ENCODE assay signal across 27 cellular contexts in genomic region chr2:152241956-152242355, GRCh38.
DNase-seq lines count a peak whose midpoint lies in the region; ATAC-seq, FAIRE-seq and TF ChIP-seq lines count a peak whose summit lies in the region.
"Had no signal": no experiment of that assay in that cellular context is flagged by ENCODE, and none has a peak within 500 bp of the region (broad histone marks: within the 10 kb centered on the region; RNA-seq: fewer than 3 reads in every experiment).

No MANE protein-coding gene starts in this region.

- no peak for ATAC-seq in PC-3
- no peak for ATAC-seq in naive thymus-derived CD4-positive, alpha-beta T cell
- no peak for ATAC-seq in HG03280 (IDR thresholded peaks at IDR 0.05; ENCODE audit: unreplicated experiment)
- ATAC-seq: A549, GM12878, Right ventricle myocardium inferior, SK-N-SH treated with all-trans-retinoic acid at 6 μM for 48 hours had no signal

- peak overlapping the region; percentile 34; the same call in 1 of the 2 replicates for H3K27ac ChIP-seq in C4-2B
- H3K27ac ChIP-seq in PC-3 (ENCODE audit: low read length): no peak overlapping the region
- H3K27ac ChIP-seq in keratinocyte (ENCODE audit: control insufficient read depth, insufficient read depth, low read length): peak overlapping the region; percentile 80
- H3K27ac ChIP-seq in naive thymus-derived CD4-positive, alpha-beta T cell (ENCODE audit: low read depth, low read length): no peak overlapping the region
- H3K27ac ChIP-seq: A549, GM23248, SJCRH30 had no signal

- dilution Hi-C loops in keratinocyte (cut with MboI; ENCODE audit: extremely low pct_ligation_motif_present, low sequenced_read_pairs): no loop called here

- H3K4me3 ChIP-seq in PC-3 (ENCODE audit: low read length): no peak overlapping the region
- no peak overlapping the region for H3K4me3 ChIP-seq in bronchial epithelial cell (ENCODE audit: low read depth, low read length)
- peak overlapping the region in 1 of 3 experiments; percentile 3 for H3K4me3 ChIP-seq in keratinocyte (ENCODE audit: control insufficient read depth in 2 of 3, extremely low read depth in 1 of 3, insufficient read depth in 2 of 3, low read depth in 1 of 3, low read length in 3 of 3)
- no peak overlapping the region for H3K4me3 ChIP-seq in naive thymus-derived CD4-positive, alpha-beta T cell (ENCODE audit: low read length)
- H3K4me3 ChIP-seq: A549, GM12878, GM23248, SJCRH30 had no signal

- no peak overlapping the region for H2AFZ ChIP-seq in PC-3 (ENCODE audit: low read length)
- H2AFZ ChIP-seq in keratinocyte (ENCODE audit: control insufficient read depth, low read length): peak overlapping the region; percentile 5
- H2AFZ ChIP-seq: GM23248 had no signal

- POLR2A ChIA-PET in PC-3 (lab: Charles Lee; ENCODE audit: unreplicated experiment): no interaction called here
- POLR2A ChIA-PET in naive thymus-derived CD4-positive, alpha-beta T cell (lab: Charles Lee): no interaction called here

- no peak overlapping the region for H3K27ac Mint-ChIP-seq in naive thymus-derived CD4-positive, alpha-beta T cell
- H3K27ac Mint-ChIP-seq: CD14-positive monocyte had no signal

- H4K20me1 ChIP-seq in PC-3 (ENCODE audit: low read length): no peaks in the 10 kb centered on the region
- H4K20me1 ChIP-seq in keratinocyte (ENCODE audit: control insufficient read depth, extremely low read depth, insufficient read depth, low read length): no peaks in the 10 kb centered on the region

- H3K9me2 ChIP-seq in PC-3 (replicated peaks; ENCODE audit: low read length): no peaks in the 10 kb centered on the region

- peaks cover 11% of the 10 kb centered on the region; the same call in 1 of the 2 replicates for H3K9me3 ChIP-seq in PC-3 (ENCODE audit: low read length)
- peaks cover 5% of the 10 kb centered on the region for H3K9me3 ChIP-seq in keratinocyte (ENCODE audit: control insufficient read depth, low read depth, low read length)
- no peaks in the 10 kb centered on the region for H3K9me3 ChIP-seq in naive thymus-derived CD4-positive, alpha-beta T cell (ENCODE audit: control insufficient read depth in 2 of 3, low read length in 3 of 3)
- H3K9me3 ChIP-seq: SJCRH30 had no signal

- H3K79me2 ChIP-seq in PC-3 (ENCODE audit: low read length): no peaks in the 10 kb centered on the region
- H3K79me2 ChIP-seq in keratinocyte (ENCODE audit: control insufficient read depth, insufficient read depth, low read length): no peaks in the 10 kb centered on the region

- H3F3A ChIP-seq in PC-3 (ENCODE audit: low read length, unreplicated experiment): no peaks in the 10 kb centered on the region

- H3K27me3 Mint-ChIP-seq in naive thymus-derived CD4-positive, alpha-beta T cell: peaks cover 3 to 16% (median 5%) of the 10 kb centered on the region in 5 donors

- CTCF ChIA-PET in PC-3 (lab: Charles Lee): no interaction called here
- CTCF ChIA-PET in naive thymus-derived CD4-positive, alpha-beta T cell (lab: Charles Lee): no interaction called here

- H3K9me3 Mint-ChIP-seq in naive thymus-derived CD4-positive, alpha-beta T cell: peaks cover 0 to 23% (median 6%) of the 10 kb centered on the region in 11 donors

- no peaks in the 10 kb centered on the region for H3K36me3 Mint-ChIP-seq in naive thymus-derived CD4-positive, alpha-beta T cell
- H3K36me3 Mint-ChIP-seq: CD14-positive monocyte had no signal

- H3K9ac ChIP-seq in PC-3 (ENCODE audit: low read length): no peak overlapping the region
- peak overlapping the region; percentile 1 for H3K9ac ChIP-seq in keratinocyte (ENCODE audit: control insufficient read depth, extremely low read depth, insufficient read depth, low read length)
- H3K9ac ChIP-seq: GM23248 had no signal

- no TSS peak for BruUV-seq in PC-3 (replicated peaks; lab: Mats Ljungman, UMichigan)

- intact Hi-C loops in PC-3 (cut with micrococcal nuclease): no loop called here
- intact Hi-C loops in naive thymus-derived CD4-positive, alpha-beta T cell (cut with micrococcal nuclease): no loop called here

- peak; percentile 64 for DNase-seq in PC-3
- peak; percentile 89 for DNase-seq in bronchial epithelial cell (ENCODE audit: low read depth)
- DNase-seq in keratinocyte (ENCODE audit: low read depth, low spot score): peak; percentile 66
- no peak for DNase-seq in naive thymus-derived CD4-positive, alpha-beta T cell
- DNase-seq in NOMO-1 treated with dmso at 0.1 percent for 144 hours (lab: John Stamatoyannopoulos, UW; ENCODE audit: unreplicated experiment): no peak
- DNase-seq: AML-193, Calu3, DMS53, GDM1, GM23248, H9, Karpas-422, MV-4-11, NCI-H1105, NCI-H1436 treated with DMSO at 0.1 percent for 48 hours, NCI-H187 treated with DMSO at 0.1 percent for 48 hours, NCI-H2171 treated with DMSO at 0.1 percent for 48 hours, NCI-H524, NCI-H748 treated with DMSO at 0.1 percent for 48 hours, SJCRH30 had no signal

- TF ChIP-seq CTCF in C4-2B (conservative IDR thresholded peaks at IDR 0.05) (no peak), PC-3 (conservative IDR thresholded peaks at IDR 0.05; ENCODE audit: low read depth, low read length) (no peak), bronchial epithelial cell (IDR thresholded peaks at IDR 0.05; ENCODE audit: insufficient read depth, low read length, severe bottlenecking) (no peak), keratinocyte (optimal IDR thresholded peaks at IDR 0.05 in 1 of 3, IDR thresholded peaks at IDR 0.05 in 1 of 3, conservative IDR thresholded peaks at IDR 0.05 in 1 of 3; ENCODE audit: extremely low read depth in 1 of 3, insufficient read depth in 2 of 3, low read length in 3 of 3) (no peak)

- H3K36me3 ChIP-seq in PC-3 (ENCODE audit: low read depth, low read length) (peaks cover 7% of the 10 kb centered on the region; the same call in 1 of the 2 replicates), bronchial epithelial cell (ENCODE audit: control insufficient read depth, insufficient read depth, low read length) (no peaks in the 10 kb centered on the region), keratinocyte (ENCODE audit: control insufficient read depth in 2 of 2, extremely low read depth in 1 of 2, insufficient read depth in 2 of 2, low read length in 2 of 2) (no peaks in the 10 kb centered on the region)
- no peaks in the 10 kb centered on the region for H3K36me3 ChIP-seq in naive thymus-derived CD4-positive, alpha-beta T cell (ENCODE audit: control insufficient read depth in 2 of 3, insufficient read depth in 3 of 3, low read length in 3 of 3)
- H3K36me3 ChIP-seq: SJCRH30 had no signal

- H3K4me3 Mint-ChIP-seq in naive thymus-derived CD4-positive, alpha-beta T cell: no peak overlapping the region
- H3K4me3 Mint-ChIP-seq: CD14-positive monocyte, H9 had no signal

- H3K27me3 ChIP-seq in PC-3 (ENCODE audit: low read length) (no peaks in the 10 kb centered on the region), bronchial epithelial cell (ENCODE audit: control insufficient read depth, insufficient read depth, low read length) (no peaks in the 10 kb centered on the region), keratinocyte (ENCODE audit: control insufficient read depth, extremely low read depth, insufficient read depth, low read length) (no peaks in the 10 kb centered on the region)
- H3K27me3 ChIP-seq in naive thymus-derived CD4-positive, alpha-beta T cell (ENCODE audit: control insufficient read depth in 2 of 2, insufficient read depth in 2 of 2, low read length in 2 of 2): no peaks in the 10 kb centered on the region
- H3K27me3 ChIP-seq: SJCRH30 had no signal

- peak overlapping the region; percentile 5; the same call in 1 of the 2 replicates for H3K4me2 ChIP-seq in PC-3 (ENCODE audit: low read length)
- peak overlapping the region; percentile 69 for H3K4me2 ChIP-seq in keratinocyte (ENCODE audit: control insufficient read depth, extremely low read depth, insufficient read depth, low read depth, low read length)
- H3K4me2 ChIP-seq: A549 had no signal

- H3K4me1 ChIP-seq in PC-3 (ENCODE audit: insufficient read depth, low read length): peaks cover 28% of the 10 kb centered on the region
- H3K4me1 ChIP-seq in keratinocyte (ENCODE audit: control insufficient read depth, extremely low read depth, insufficient read depth, low read length): peaks cover 37% of the 10 kb centered on the region
- no peaks in the 10 kb centered on the region for H3K4me1 ChIP-seq in naive thymus-derived CD4-positive, alpha-beta T cell (ENCODE audit: control insufficient read depth in 2 of 2, insufficient read depth in 2 of 2, low read length in 2 of 2)
- H3K4me1 ChIP-seq: A549, SJCRH30 had no signal

- no peaks in the 10 kb centered on the region for H3K9me1 ChIP-seq in keratinocyte (ENCODE audit: control insufficient read depth, extremely low read depth, insufficient read depth, low read length)

- FAIRE-seq in bronchial epithelial cell (lab: Jason Lieb, UNC): no peak
- peak; percentile 85 for FAIRE-seq in keratinocyte (lab: Jason Lieb, UNC)
- FAIRE-seq: A549, GM12878 had no signal

- H3K4me1 Mint-ChIP-seq in naive thymus-derived CD4-positive, alpha-beta T cell: peaks cover 0 to 5% (median 0%) of the 10 kb centered on the region in 7 donors
- H3K4me1 Mint-ChIP-seq: CD14-positive monocyte had no signal

Comparison
In these comparisons a context has a peak if more than half of its experiments do, and no peak if none do; other contexts are left out.
1. H3K27ac ChIP-seq: peak in C4-2B (single experiment) and keratinocyte (single experiment); none in PC-3 (single experiment) and naive thymus-derived CD4-positive, alpha-beta T cell (single experiment).
2. DNase-seq: peak in PC-3 (single experiment), bronchial epithelial cell (single experiment) and keratinocyte (single experiment); none in naive thymus-derived CD4-positive, alpha-beta T cell (0 of 9) and NOMO-1 treated with dmso at 0.1 percent for 144 hours (single experiment).